Comparison of ENCODE assay signal across 1 cellular context in genomic region chr15:78392430-78392829, GRCh38.
TF ChIP-seq lines count a peak whose summit lies in the region.

No MANE protein-coding gene starts in this region.

TF ChIP-seq in HepG2, 621 proteins besides CTCF, POLR2A, EP300 and RAD21:
- no peak for TF ChIP-seq THAP8 (CRISPR knock-in tag; IDR thresholded peaks at IDR 0.05; ENCODE audit: borderline replicate concordance)
- no peak for TF ChIP-seq IRF2 (CRISPR knock-in tag; IDR thresholded peaks at IDR 0.05)
- TF ChIP-seq SMAD3 (CRISPR knock-in tag; IDR thresholded peaks at IDR 0.05) = no peak
- TF ChIP-seq HNRNPUL1 (IDR thresholded peaks at IDR 0.05; ENCODE audit: low read depth, low read length) = no peak
- TF ChIP-seq TAF15 (IDR thresholded peaks at IDR 0.05; ENCODE audit: low read depth, low read length, poor library complexity, severe bottlenecking) = no peak
- TF ChIP-seq MXD4 (CRISPR knock-in tag; IDR thresholded peaks at IDR 0.05) = no peak
- TF ChIP-seq KMT2A (CRISPR knock-in tag; IDR thresholded peaks at IDR 0.05) = no peak
- no peak for TF ChIP-seq NFYB (CRISPR knock-in tag; IDR thresholded peaks at IDR 0.05)
- no peak for TF ChIP-seq HDAC6 (IDR thresholded peaks at IDR 0.05; ENCODE audit: low read depth, low read length)
- no peak for TF ChIP-seq ZFP62 (CRISPR knock-in tag; IDR thresholded peaks at IDR 0.05)
- no peak for TF ChIP-seq XBP1 (CRISPR knock-in tag; IDR thresholded peaks at IDR 0.05)
- TF ChIP-seq SP2 (CRISPR knock-in tag; IDR thresholded peaks at IDR 0.05) = no peak
- TF ChIP-seq ZMYM2 (CRISPR knock-in tag; IDR thresholded peaks at IDR 0.05) = no peak
- no peak for TF ChIP-seq KLF6 (CRISPR knock-in tag; IDR thresholded peaks at IDR 0.05)
- no peak for TF ChIP-seq ATF7-NPFF (CRISPR knock-in tag; IDR thresholded peaks at IDR 0.05; ENCODE audit: low read depth)
- no peak for TF ChIP-seq KAT7 (CRISPR knock-in tag; IDR thresholded peaks at IDR 0.05; ENCODE audit: borderline replicate concordance)
- no peak for TF ChIP-seq ZNF615 (CRISPR knock-in tag; IDR thresholded peaks at IDR 0.05; ENCODE audit: borderline replicate concordance)
- TF ChIP-seq ZNF124 (CRISPR knock-in tag; IDR thresholded peaks at IDR 0.05) = no peak
- TF ChIP-seq REXO4 (CRISPR knock-in tag; IDR thresholded peaks at IDR 0.05; ENCODE audit: borderline replicate concordance) = no peak
- no peak for TF ChIP-seq ONECUT2 (CRISPR knock-in tag; IDR thresholded peaks at IDR 0.05)
